ENCODE assay signal across 20 cellular contexts in genomic region chr10:28577506-28577905, GRCh38.
"Had no signal": no experiment of that assay in that cellular context is flagged by ENCODE, and none has a peak within 500 bp of the region (broad histone marks: within the 10 kb centered on the region; RNA-seq: fewer than 3 reads in every experiment).

No MANE protein-coding gene starts in this region.

- DNase-seq: activated CD4-positive, alpha-beta memory T cell treated with anti-CD3 and anti-CD28 coated beads for 36 hours; activated CD4-positive, alpha-beta T cell treated with anti-CD3 and anti-CD28 coated beads for 36 hours; activated CD8-positive, alpha-beta memory T cell treated with anti-CD3 and anti-CD28 coated beads, Interleukin-2, amount 10 ng/mL, durations not matched to agents 7 days and 5 days; activated naive CD4-positive, alpha-beta T cell treated with anti-CD3 and anti-CD28 coated beads for 36 hours; dorsolateral prefrontal cortex; endodermal cell; foreskin fibroblast; left lung; mucosa of descending colon; naive B cell; pancreas; stimulated activated CD4-positive, alpha-beta T cell treated with anti-CD3 and anti-CD28 coated beads, Interleukin-12 subunit alpha, Interleukin-12 subunit beta, amount 100 ng/mL, for 4 hours; stimulated activated CD4-positive, alpha-beta T cell treated with anti-CD3 and anti-CD28 coated beads, Interleukin-1b, Interleukin-23, amount 100 ng/mL, for 48 hours; stimulated activated CD8-positive, alpha-beta memory T cell treated with anti-CD3 and anti-CD28 coated beads, Interleukin-4, amount 100 ng/mL, for 48 hours; stimulated activated naive CD4-positive, alpha-beta T cell; substantia nigra; tibial artery had no signal

- H3K27me3 Mint-ChIP-seq: activated CD4-positive, alpha-beta memory T cell treated with anti-CD3 and anti-CD28 coated beads for 36 hours; activated CD4-positive, alpha-beta T cell treated with anti-CD3 and anti-CD28 coated beads for 36 hours; activated CD8-positive, alpha-beta memory T cell treated with anti-CD3 and anti-CD28 coated beads, Interleukin-2, amount 10 ng/mL, durations not matched to agents 7 days and 5 days; naive B cell had no signal

- H3K27ac ChIP-seq: dorsolateral prefrontal cortex, epithelial cell of prostate, left lung, pancreas, tibial artery had no signal

- H3K27ac Mint-ChIP-seq: activated CD4-positive, alpha-beta memory T cell treated with anti-CD3 and anti-CD28 coated beads for 36 hours; activated CD4-positive, alpha-beta T cell treated with anti-CD3 and anti-CD28 coated beads for 36 hours; activated CD8-positive, alpha-beta memory T cell treated with anti-CD3 and anti-CD28 coated beads, Interleukin-2, amount 10 ng/mL, durations not matched to agents 7 days and 5 days; activated naive CD4-positive, alpha-beta T cell treated with anti-CD3 and anti-CD28 coated beads for 36 hours; endodermal cell; T-helper 2 cell treated with Interferon-gamma antibody and Interleukin-4, amounts not matched to agents 5 μg/mL and 100 μg/mL, for 36 hours had no signal

- H3K9me3 Mint-ChIP-seq: activated CD4-positive, alpha-beta memory T cell treated with anti-CD3 and anti-CD28 coated beads for 36 hours; activated naive CD4-positive, alpha-beta T cell treated with anti-CD3 and anti-CD28 coated beads for 36 hours; endodermal cell; naive B cell; T-helper 2 cell treated with Interferon-gamma antibody and Interleukin-4, amounts not matched to agents 5 μg/mL and 100 μg/mL, for 36 hours had no signal

- H3K9me3 ChIP-seq: left lung, mucosa of descending colon, neutrophil, pancreas, tibial artery had no signal

- ATAC-seq: activated CD4-positive, alpha-beta T cell treated with anti-CD3 and anti-CD28 coated beads for 36 hours; activated CD8-positive, alpha-beta memory T cell treated with anti-CD3 and anti-CD28 coated beads, Interleukin-2, amount 10 ng/mL, durations not matched to agents 7 days and 5 days; left lung; mucosa of descending colon had no signal

- H3K27me3 ChIP-seq: dorsolateral prefrontal cortex, left lung, neutrophil, pancreas, tibial artery had no signal

- H3K4me3 Mint-ChIP-seq: activated CD4-positive, alpha-beta memory T cell treated with anti-CD3 and anti-CD28 coated beads for 36 hours; activated CD4-positive, alpha-beta T cell treated with anti-CD3 and anti-CD28 coated beads for 36 hours; activated CD8-positive, alpha-beta memory T cell treated with anti-CD3 and anti-CD28 coated beads, Interleukin-2, amount 10 ng/mL, durations not matched to agents 7 days and 5 days; activated naive CD4-positive, alpha-beta T cell treated with anti-CD3 and anti-CD28 coated beads for 36 hours; endodermal cell; naive B cell; T-helper 2 cell treated with Interferon-gamma antibody and Interleukin-4, amounts not matched to agents 5 μg/mL and 100 μg/mL, for 36 hours had no signal

- H3K4me3 ChIP-seq: dorsolateral prefrontal cortex, left lung, mucosa of descending colon, pancreas, tibial artery had no signal
